Comparison of ENCODE assay signal across 34 cellular contexts in genomic region chr3:32855350-32855953, GRCh38. TPM values are rescaled to one million over a fixed set of nuclear protein-coding genes. Genes with fewer than 3 reads are reported as not detected.
"Had no signal": no experiment of that assay in that cellular context is flagged by ENCODE, and none has a peak within 500 bp of the region (broad histone marks: within the 10 kb centered on the region; RNA-seq: fewer than 3 reads in every experiment).

No MANE protein-coding gene starts in this region.

- H3K27me3 Mint-ChIP-seq: activated CD8-positive, alpha-beta T cell treated with anti-CD3 and anti-CD28 coated beads for 36 hours had no signal

- H3K4me2 ChIP-seq: smooth muscle cell had no signal

- H3K4me3 ChIP-seq: heart left ventricle, lower lobe of right lung, ovary, prostate gland, smooth muscle cell, thyroid gland, upper lobe of right lung had no signal

- H3K9me3 ChIP-seq: heart left ventricle, lower lobe of right lung, neutrophil, ovary, prostate gland, thyroid gland, upper lobe of right lung had no signal

- DNase-seq: activated CD4-positive, alpha-beta T cell treated with anti-CD3 and anti-CD28 coated beads for 1 hour; activated CD4-positive, alpha-beta T cell treated with anti-CD3 and anti-CD28 coated beads, Interleukin-2, amount 50 U/mL, for 1 hour; activated CD8-positive, alpha-beta memory T cell treated with anti-CD3 and anti-CD28 coated beads, Interleukin-2, amount 10 ng/mL, durations not matched to agents 7 days and 5 days; activated CD8-positive, alpha-beta T cell treated with anti-CD3 and anti-CD28 coated beads for 36 hours; activated naive CD4-positive, alpha-beta T cell; activated T-cell treated with anti-CD3 and anti-CD28 coated beads, Interleukin-2, amount 50 U/mL, for 48 hours; cerebellar nuclear complex; cortex of kidney; effector memory CD8-positive, alpha-beta T cell; foreskin fibroblast; heart left ventricle; hypothalamus; kidney glomerular epithelial cell; lower lobe of right lung; mesendoderm; natural killer cell; ovary; retina; stimulated activated CD4-positive, alpha-beta T cell treated with anti-CD3 and anti-CD28 coated beads, Interleukin-1b, Interleukin-23, amount 100 ng/mL, for 48 hours; stimulated activated CD4-positive, alpha-beta T cell treated with anti-CD3 and anti-CD28 coated beads, Interleukin-4, amount 100 ng/mL, for 4 hours; stimulated activated CD8-positive, alpha-beta memory T cell treated with anti-CD3 and anti-CD28 coated beads, Interleukin-4, amount 100 ng/mL, for 48 hours; stimulated activated naive CD8-positive, alpha-beta T cell treated with anti-CD3 and anti-CD28 coated beads, Interleukin-15, amount 100 ng/mL, for 72 hours; SW 1271; T-helper 2 cell; thyroid gland; upper lobe of right lung had no signal

- H3K36me3 Mint-ChIP-seq: activated CD8-positive, alpha-beta memory T cell treated with anti-CD3 and anti-CD28 coated beads, Interleukin-2, amount 10 ng/mL, durations not matched to agents 7 days and 5 days; activated naive CD4-positive, alpha-beta T cell treated with anti-CD3 and anti-CD28 coated beads, Interleukin-2, amount 50 U/mL, for 72 hours; natural killer cell; stimulated activated memory B cell treated with anti-CD40 and anti-IgM and Interleukin-4, amounts not matched to agents 10 μg/mL and 1 μg/mL and 100 μg/mL, for 72 hours had no signal

- H3K4me1 Mint-ChIP-seq: activated CD8-positive, alpha-beta memory T cell treated with anti-CD3 and anti-CD28 coated beads, Interleukin-2, amount 10 ng/mL, durations not matched to agents 7 days and 5 days; natural killer cell; stimulated activated memory B cell treated with anti-CD40 and anti-IgM and Interleukin-4, amounts not matched to agents 10 μg/mL and 1 μg/mL and 100 μg/mL, for 72 hours; stimulated activated naive CD8-positive, alpha-beta T cell treated with anti-CD3 and anti-CD28 coated beads, Interleukin-15, amount 100 ng/mL, for 72 hours had no signal

- H3K4me3 Mint-ChIP-seq: activated CD8-positive, alpha-beta memory T cell treated with anti-CD3 and anti-CD28 coated beads, Interleukin-2, amount 10 ng/mL, durations not matched to agents 7 days and 5 days; activated CD8-positive, alpha-beta T cell treated with anti-CD3 and anti-CD28 coated beads for 36 hours; effector memory CD8-positive, alpha-beta T cell; natural killer cell; stimulated activated memory B cell treated with anti-CD40 and anti-IgM and Interleukin-4, amounts not matched to agents 10 μg/mL and 1 μg/mL and 100 μg/mL, for 72 hours; stimulated activated naive CD8-positive, alpha-beta T cell treated with anti-CD3 and anti-CD28 coated beads, Interleukin-15, amount 100 ng/mL, for 72 hours had no signal

- H3K4me1 ChIP-seq: lower lobe of right lung, prostate gland had no signal

- ATAC-seq: activated CD8-positive, alpha-beta memory T cell treated with anti-CD3 and anti-CD28 coated beads, Interleukin-2, amount 10 ng/mL, durations not matched to agents 7 days and 5 days; activated CD8-positive, alpha-beta T cell treated with anti-CD3 and anti-CD28 coated beads for 36 hours; activated naive CD4-positive, alpha-beta T cell treated with anti-CD3 and anti-CD28 coated beads, Interleukin-2, amount 50 U/mL, for 72 hours; effector memory CD8-positive, alpha-beta T cell; esophagus mucosa; left lobe of liver; stimulated activated memory B cell treated with anti-CD40 and anti-IgM and Interleukin-4, amounts not matched to agents 10 μg/mL and 1 μg/mL and 100 μg/mL, for 72 hours; stimulated activated naive CD8-positive, alpha-beta T cell treated with anti-CD3 and anti-CD28 coated beads, Interleukin-15, amount 100 ng/mL, for 72 hours had no signal

- H3K9me3 Mint-ChIP-seq: activated CD8-positive, alpha-beta T cell treated with anti-CD3 and anti-CD28 coated beads for 36 hours; activated naive CD4-positive, alpha-beta T cell treated with anti-CD3 and anti-CD28 coated beads, Interleukin-2, amount 50 U/mL, for 72 hours; effector memory CD8-positive, alpha-beta T cell; natural killer cell; stimulated activated memory B cell treated with anti-CD40 and anti-IgM and Interleukin-4, amounts not matched to agents 10 μg/mL and 1 μg/mL and 100 μg/mL, for 72 hours; stimulated activated naive CD8-positive, alpha-beta T cell treated with anti-CD3 and anti-CD28 coated beads, Interleukin-15, amount 100 ng/mL, for 72 hours had no signal

- H3K27ac ChIP-seq: heart left ventricle, lower lobe of right lung, neutrophil, ovary, prostate gland, thyroid gland, upper lobe of right lung had no signal

- H3K36me3 ChIP-seq: heart left ventricle, lower lobe of right lung, neutrophil, ovary, prostate gland, thyroid gland, upper lobe of right lung had no signal

- H3K27ac Mint-ChIP-seq: activated CD8-positive, alpha-beta memory T cell treated with anti-CD3 and anti-CD28 coated beads, Interleukin-2, amount 10 ng/mL, durations not matched to agents 7 days and 5 days; activated CD8-positive, alpha-beta T cell treated with anti-CD3 and anti-CD28 coated beads for 36 hours; activated naive CD4-positive, alpha-beta T cell treated with anti-CD3 and anti-CD28 coated beads, Interleukin-2, amount 50 U/mL, for 72 hours; effector memory CD8-positive, alpha-beta T cell; natural killer cell; stimulated activated memory B cell treated with anti-CD40 and anti-IgM and Interleukin-4, amounts not matched to agents 10 μg/mL and 1 μg/mL and 100 μg/mL, for 72 hours had no signal

- H3K27me3 ChIP-seq: heart left ventricle, neutrophil, ovary, thyroid gland, upper lobe of right lung had no signal

RNA-seq across cellular contexts. Expression of gene TRIM71, which starts 37.7 kb away (rescaled TPM):
- total RNA-seq: bronchial epithelial cell, esophagus mucosa had no signal
